In the genomic region with DNA sequence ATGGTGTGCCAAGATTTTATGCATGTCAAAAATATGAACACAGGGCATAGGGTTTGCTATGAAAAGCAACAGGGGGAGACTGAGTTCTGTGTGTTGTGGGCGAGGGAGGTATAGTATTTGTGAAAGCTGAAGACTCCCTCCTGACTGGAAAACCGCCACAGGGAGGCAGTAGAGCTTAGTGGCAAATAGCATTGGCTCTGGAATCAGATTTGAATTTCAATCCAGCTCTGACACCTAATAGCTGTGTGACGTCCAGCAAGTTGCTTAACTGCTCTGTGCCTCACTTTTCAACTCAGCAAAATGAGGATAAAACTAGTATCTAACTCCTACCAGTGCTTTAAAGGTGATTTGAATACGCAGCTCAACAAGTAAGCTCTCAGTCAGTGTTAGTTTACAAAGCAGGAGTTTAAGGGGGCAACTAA, we compare ENCODE assay signal across 9 cellular contexts. TPM values are rescaled to one million over a fixed set of nuclear protein-coding genes. Genes with fewer than 3 reads are reported as not detected.
DNase-seq lines count a peak whose midpoint lies in the region; ATAC-seq, FAIRE-seq and TF ChIP-seq lines count a peak whose summit lies in the region.
"Had no signal": no experiment of that assay in that cellular context is flagged by ENCODE, and none has a peak within 500 bp of the region (broad histone marks: within the 10 kb centered on the region; RNA-seq: fewer than 3 reads in every experiment).

No MANE protein-coding gene starts in this region.

- H3K27ac ChIP-seq in keratinocyte (ENCODE audit: control insufficient read depth, insufficient read depth, low read length) (no peak overlapping the region), transverse colon (no peak overlapping the region), prostate gland (no peak overlapping the region)
- H3K27ac ChIP-seq: SJSA1 had no signal

- H3K4me1 ChIP-seq in keratinocyte (ENCODE audit: control insufficient read depth, extremely low read depth, insufficient read depth, low read length) (peaks cover 3% of the 10 kb centered on the region), transverse colon (peaks cover 0 to 8% (median 4%) of the 10 kb centered on the region in 4 donors), prostate gland (replicated peaks) (no peaks in the 10 kb centered on the region)

- H3K9me3 ChIP-seq in keratinocyte (ENCODE audit: control insufficient read depth, low read depth, low read length) (no peaks in the 10 kb centered on the region), transverse colon (no peaks in the 10 kb centered on the region), prostate gland (no peaks in the 10 kb centered on the region)
- H3K9me3 ChIP-seq: SJSA1 had no signal

- no peaks in the 10 kb centered on the region for H3K36me3 ChIP-seq in keratinocyte (ENCODE audit: control insufficient read depth in 2 of 2, extremely low read depth in 1 of 2, insufficient read depth in 2 of 2, low read length in 2 of 2)
- no peaks in the 10 kb centered on the region for H3K36me3 ChIP-seq in transverse colon
- no peaks in the 10 kb centered on the region for H3K36me3 ChIP-seq in prostate gland
- H3K36me3 ChIP-seq: SJSA1 had no signal

- no peaks in the 10 kb centered on the region for H4K20me1 ChIP-seq in keratinocyte (ENCODE audit: control insufficient read depth, extremely low read depth, insufficient read depth, low read length)

- no peak overlapping the region for H2AFZ ChIP-seq in keratinocyte (ENCODE audit: control insufficient read depth, low read length)

- H3K9me3 Mint-ChIP-seq in activated T-cell treated with anti-CD3 and anti-CD28 coated beads, Interleukin-2, amount 50 U/mL, for 4 hours: no peaks in the 10 kb centered on the region

- H3K27me3 ChIP-seq in keratinocyte (ENCODE audit: control insufficient read depth, extremely low read depth, insufficient read depth, low read length) (no peaks in the 10 kb centered on the region), transverse colon (no peaks in the 10 kb centered on the region), prostate gland (replicated peaks; ENCODE audit: insufficient read depth) (no peaks in the 10 kb centered on the region)
- H3K27me3 ChIP-seq: SJSA1 had no signal

- no peak overlapping the region for H3K4me2 ChIP-seq in keratinocyte (ENCODE audit: control insufficient read depth, extremely low read depth, insufficient read depth, low read depth, low read length)

- TF ChIP-seq EP300 in transverse colon (IDR thresholded peaks at IDR 0.05; ENCODE audit: low read depth): no peak

- dilution Hi-C loops in keratinocyte (cut with MboI; ENCODE audit: extremely low pct_ligation_motif_present, low sequenced_read_pairs): no loop called here

- H3K4me3 ChIP-seq in NB4 (ENCODE audit: low read depth, low read length) (no peak overlapping the region), keratinocyte (ENCODE audit: control insufficient read depth in 2 of 3, extremely low read depth in 1 of 3, insufficient read depth in 2 of 3, low read depth in 1 of 3, low read length in 3 of 3) (no peak overlapping the region), transverse colon (no peak overlapping the region), prostate gland (no peak overlapping the region)
- H3K4me3 ChIP-seq: SJSA1 had no signal

- TF ChIP-seq CTCF in NB4 (IDR thresholded peaks at IDR 0.05; ENCODE audit: low read depth, low read length) (peak; percentile 44), keratinocyte (optimal IDR thresholded peaks at IDR 0.05 in 1 of 3, IDR thresholded peaks at IDR 0.05 in 1 of 3, conservative IDR thresholded peaks at IDR 0.05 in 1 of 3; ENCODE audit: extremely low read depth in 1 of 3, insufficient read depth in 2 of 3, low read length in 3 of 3) (peak in 2 of 3 experiments; percentile 46 to 60), transverse colon (IDR thresholded peaks at IDR 0.05) (peak; percentile 36 to 49 (median 39)), prostate gland (IDR thresholded peaks at IDR 0.05) (peak in 1 of 4 experiments; percentile 16)

- TF ChIP-seq POLR2A in NB4 (IDR thresholded peaks at IDR 0.05; ENCODE audit: extremely low read depth, insufficient read length) (no peak), transverse colon (IDR thresholded peaks at IDR 0.05) (no peak), prostate gland (IDR thresholded peaks at IDR 0.05) (no peak)

- in situ Hi-C loops in transverse colon (cut with MboI; ENCODE audit: low pct_ligation_motif_present in 1 of 4, low pct_unique_long_range_greater_than_20kb in 1 of 4, low sequenced_read_pairs in 3 of 4): no loop called here

- peak; percentile 55 for FAIRE-seq in keratinocyte (lab: Jason Lieb, UNC)

- DNase-seq in GDM1 (lab: John Stamatoyannopoulos, UW) (peak; percentile 39), NB4 (ENCODE audit: low read depth) (peak; percentile 54), keratinocyte (ENCODE audit: low read depth, low spot score) (no peak), transverse colon (peak; percentile 35), cerebellar cortex (ENCODE audit: low spot score) (no peak), prostate gland (ENCODE audit: low spot score) (no peak)
- peak; percentile 27 for DNase-seq in activated T-cell treated with anti-CD3 and anti-CD28 coated beads, Interleukin-2, amount 50 U/mL, for 4 hours

- peak; percentile 43 to 75 for ATAC-seq in activated T-cell treated with anti-CD3 and anti-CD28 coated beads, Interleukin-2, amount 50 U/mL, for 4 hours
- ATAC-seq in HG02623 (IDR thresholded peaks at IDR 0.05; ENCODE audit: unreplicated experiment): no peak

- no peaks in the 10 kb centered on the region for H3K36me3 Mint-ChIP-seq in activated T-cell treated with anti-CD3 and anti-CD28 coated beads, Interleukin-2, amount 50 U/mL, for 4 hours (ENCODE audit: insufficient read depth)

- H3K27me3 Mint-ChIP-seq in activated T-cell treated with anti-CD3 and anti-CD28 coated beads, Interleukin-2, amount 50 U/mL, for 4 hours (ENCODE audit: low read depth): no peaks in the 10 kb centered on the region

- no peaks in the 10 kb centered on the region for H3K79me2 ChIP-seq in keratinocyte (ENCODE audit: control insufficient read depth, insufficient read depth, low read length)

- H3K4me1 Mint-ChIP-seq in activated T-cell treated with anti-CD3 and anti-CD28 coated beads, Interleukin-2, amount 50 U/mL, for 4 hours (ENCODE audit: low read depth): peaks cover 2% of the 10 kb centered on the region

- intact Hi-C loops in transverse colon (cut with DNase I; ENCODE audit: low total_unique reads) (no loop called here), prostate gland (cut with DNase I) (no loop called here)

- H3K9ac ChIP-seq in keratinocyte (ENCODE audit: control insufficient read depth, extremely low read depth, insufficient read depth, low read length): no peak overlapping the region

- 45 to 70% methylated on average over 2 to 4 of the region's 4 CpGs for WGBS in transverse colon (ENCODE audit: low coverage in 1 of 2), 2 donors
- 58% methylated on average over 4 of the region's 4 CpGs for WGBS in prostate gland

- H3K4me3 Mint-ChIP-seq in activated T-cell treated with anti-CD3 and anti-CD28 coated beads, Interleukin-2, amount 50 U/mL, for 4 hours: no peak overlapping the region

- no peaks in the 10 kb centered on the region for H3K9me1 ChIP-seq in keratinocyte (ENCODE audit: control insufficient read depth, extremely low read depth, insufficient read depth, low read length)

RNA-seq across cellular contexts. Expression of a gene that starts 22.0 kb away (rescaled TPM):
- 100 to 1,000 TPM; 139 to 140 (median 139) TPM for total RNA-seq in activated T-cell treated with anti-CD3 and anti-CD28 coated beads, Interleukin-2, amount 50 U/mL, for 4 hours
- 96.2 to 233 TPM (median 186 TPM) in 3 replicates for polyA plus RNA-seq in keratinocyte
- polyA plus RNA-seq in keratinocyte (2011; ENCODE audit: low read depth): 35.8 TPM
- 113 and 171 TPM in 2 replicates for polyA plus RNA-seq in keratinocyte (2011; cell fraction: cytosol; rRNA removed)
- 136 and 140 TPM in 2 replicates for polyA plus RNA-seq in keratinocyte (2011; cell fraction: nucleus; rRNA removed)
- polyA plus RNA-seq in keratinocyte (2012; ENCODE audit: low replicate concordance): 56.6 and 182 TPM in 2 replicates
- 188 to 319 TPM (median 205 TPM) in 3 replicates for polyA minus RNA-seq in keratinocyte
- 149 TPM for polyA minus RNA-seq in keratinocyte (2011; cell fraction: cytosol; rRNA and poly(A)+ RNA removed)
- polyA minus RNA-seq in keratinocyte (2011; cell fraction: nucleus; rRNA and poly(A)+ RNA removed): 71.4 and 123 TPM in 2 replicates
- total RNA-seq in transverse colon: 10 to 100 TPM in 3 of 4 donors, 1 to 10 TPM in 1; 3.4 to 21.5 (median 11.0) TPM
- 10 to 100 TPM; 13.4 to 68.4 TPM for total RNA-seq in prostate gland

Comparison
In these comparisons a context has a peak if more than half of its experiments do, and no peak if none do; other contexts are left out.
1. DNase-seq: peak in GDM1 (single experiment), NB4 (single experiment), activated T-cell treated with anti-CD3 and anti-CD28 coated beads, Interleukin-2, amount 50 U/mL, for 4 hours (single experiment) and transverse colon (single experiment); none in keratinocyte (single experiment), cerebellar cortex (single experiment) and prostate gland (single experiment).